Comparison of ENCODE assay signal across 24 cellular contexts in the genomic region with DNA sequence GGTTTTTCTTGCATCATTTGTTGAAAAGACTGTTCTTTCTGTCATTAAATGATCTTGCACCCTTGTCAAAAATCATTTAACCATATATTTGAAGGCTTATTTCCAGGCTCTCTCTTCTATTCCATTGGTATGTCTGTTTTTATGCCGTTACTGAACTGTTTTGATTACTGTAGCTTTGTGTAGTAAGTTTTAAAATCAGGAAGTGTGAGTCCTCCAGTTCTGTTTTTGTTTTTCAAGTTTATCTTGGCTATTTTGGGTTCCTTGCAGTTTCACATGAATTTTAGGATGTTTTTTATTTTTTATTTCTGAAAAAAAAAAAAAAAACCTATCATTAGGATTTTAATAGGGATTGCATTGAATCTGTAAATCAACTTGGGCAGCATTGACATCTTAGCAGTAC.
"Had no signal": no experiment of that assay in that cellular context is flagged by ENCODE, and none has a peak within 500 bp of the region (broad histone marks: within the 10 kb centered on the region; RNA-seq: fewer than 3 reads in every experiment).

No MANE protein-coding gene starts in this region.

- H3K36me3 ChIP-seq: SJSA1 had no signal

- H3K4me1 Mint-ChIP-seq: brain had no signal

- H3K4me3 ChIP-seq: SJSA1 had no signal

- H3K27me3 ChIP-seq: SJSA1 had no signal

- H3K4me1 ChIP-seq: SJSA1 had no signal

- ATAC-seq: activated CD8-positive, alpha-beta memory T cell treated with anti-CD3 and anti-CD28 coated beads, Interleukin-2, amount 10 ng/mL, durations not matched to agents 7 days and 5 days; activated naive CD4-positive, alpha-beta T cell treated with anti-CD3 and anti-CD28 coated beads, Interleukin-2, amount 50 U/mL, for 72 hours; PC-3; SK-N-SH treated with all-trans-retinoic acid at 6 μM for 48 hours had no signal

- DNase-seq: activated CD4-positive, alpha-beta T cell treated with anti-CD3 and anti-CD28 coated beads for 1 hour; activated CD4-positive, alpha-beta T cell treated with anti-CD3 and anti-CD28 coated beads, Interleukin-2, amount 10 ng/mL, durations not matched to agents 24 days and 14 days; activated CD4-positive, alpha-beta T cell treated with anti-CD3 and anti-CD28 coated beads, Interleukin-2, amount 50 U/mL, for 48 hours; activated CD8-positive, alpha-beta memory T cell treated with anti-CD3 and anti-CD28 coated beads, Interleukin-2, amount 10 ng/mL, durations not matched to agents 7 days and 5 days; activated effector memory CD4-positive, alpha-beta T cell treated with Interleukin-2 at 50 U/mL for 16 hours; activated naive CD4-positive, alpha-beta T cell; activated T-cell treated with anti-CD3 and anti-CD28 coated beads, Interleukin-2, amount 50 U/mL, for 24 hours; amygdala; cortex of kidney; NCI-H1105 treated with DMSO at 0.1 percent for 48 hours; NCI-H1436 treated with DMSO at 0.1 percent for 48 hours; NCI-H187; NCI-H2081; NCI-H446 treated with DMSO at 0.1 percent for 48 hours; NCI-H524 treated with DMSO at 0.1 percent for 48 hours; PC-3; SHP77; SW 1271 had no signal

- H3K4me3 Mint-ChIP-seq: activated CD4-positive, alpha-beta T cell treated with anti-CD3 and anti-CD28 coated beads, Interleukin-2, amount 10 ng/mL, durations not matched to agents 24 days and 14 days; activated CD8-positive, alpha-beta memory T cell treated with anti-CD3 and anti-CD28 coated beads, Interleukin-2, amount 10 ng/mL, durations not matched to agents 7 days and 5 days; activated T-cell treated with anti-CD3 and anti-CD28 coated beads, Interleukin-2, amount 50 U/mL, for 24 hours; activated T-helper 1 cell treated with anti-CD3 and anti-CD28 coated beads, Interleukin-12 subunit alpha, Interleukin-12 subunit beta, Interleukin-2, Interleukin-4 antibody, amounts not matched to agents 30 ng/mL and 10 ng/mL and 1 ng/mL, durations not matched to agents 14 hours and 24 hours and 36 hours; brain; central memory CD8-positive, alpha-beta T cell had no signal

- H3K27ac Mint-ChIP-seq: activated CD4-positive, alpha-beta T cell treated with anti-CD3 and anti-CD28 coated beads, Interleukin-2, amount 10 ng/mL, durations not matched to agents 24 days and 14 days; activated CD8-positive, alpha-beta memory T cell treated with anti-CD3 and anti-CD28 coated beads, Interleukin-2, amount 10 ng/mL, durations not matched to agents 7 days and 5 days; activated T-cell treated with anti-CD3 and anti-CD28 coated beads, Interleukin-2, amount 50 U/mL, for 24 hours; activated T-helper 1 cell treated with anti-CD3 and anti-CD28 coated beads, Interleukin-12 subunit alpha, Interleukin-12 subunit beta, Interleukin-2, Interleukin-4 antibody, amounts not matched to agents 30 ng/mL and 10 ng/mL and 1 ng/mL, durations not matched to agents 14 hours and 24 hours and 36 hours; brain had no signal

- H3K27ac ChIP-seq: SJSA1 had no signal

- H3K27me3 Mint-ChIP-seq: activated CD4-positive, alpha-beta T cell treated with anti-CD3 and anti-CD28 coated beads, Interleukin-2, amount 10 ng/mL, durations not matched to agents 24 days and 14 days; activated CD8-positive, alpha-beta memory T cell treated with anti-CD3 and anti-CD28 coated beads, Interleukin-2, amount 10 ng/mL, durations not matched to agents 7 days and 5 days; activated T-cell treated with anti-CD3 and anti-CD28 coated beads, Interleukin-2, amount 50 U/mL, for 24 hours; central memory CD8-positive, alpha-beta T cell had no signal
